Comparison of ENCODE assay signal across 13 cellular contexts in the genomic region with DNA sequence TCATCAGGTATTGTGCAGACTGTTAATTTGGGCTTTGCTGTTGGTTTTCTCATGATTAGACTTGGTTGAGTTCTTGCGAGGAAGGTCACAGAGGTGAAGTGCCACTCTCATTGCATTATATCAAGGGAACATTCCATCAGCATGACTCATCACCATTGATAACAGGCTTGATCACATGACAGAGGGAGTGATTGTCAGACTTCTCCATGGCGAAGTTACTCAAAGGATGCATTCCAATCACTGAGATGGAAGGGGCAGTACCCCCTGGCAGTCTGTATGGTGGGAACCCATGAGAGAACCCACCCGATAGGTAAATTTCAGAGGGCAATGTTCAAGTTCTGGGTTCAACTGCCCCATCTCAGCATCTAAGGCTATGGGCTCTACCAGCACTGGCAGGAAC. TPM values are rescaled to one million over a fixed set of nuclear protein-coding genes. Genes with fewer than 3 reads are reported as not detected.
DNase-seq lines count a peak whose midpoint lies in the region; TF ChIP-seq lines count a peak whose summit lies in the region.
"Had no signal": no experiment of that assay in that cellular context is flagged by ENCODE, and none has a peak within 500 bp of the region (broad histone marks: within the 10 kb centered on the region; RNA-seq: fewer than 3 reads in every experiment).

No MANE protein-coding gene starts in this region.

- H3K27me3 ChIP-seq in H7 (ENCODE audit: control insufficient read depth, insufficient read depth, low read length), result no peaks in the 10 kb centered on the region

- no peaks in the 10 kb centered on the region for H3K36me3 ChIP-seq in H7 (replicated peaks; ENCODE audit: control insufficient read depth, insufficient read depth, low read length)

- TF ChIP-seq POLR2A in erythroblast (IDR thresholded peaks at IDR 0.05; ENCODE audit: low read length), result no peak

- peak; percentile 58 for DNase-seq in H7
- DNase-seq in OCI-M1 (lab: John Stamatoyannopoulos, UW), result peak; percentile 86
- peak; percentile 24 to 55 for DNase-seq in erythroblast (lab: John Stamatoyannopoulos, UW)
- peak; percentile 73 for DNase-seq in pulmonary artery endothelial cell (ENCODE audit: low read depth, low spot score)
- DNase-seq in T1000 (lab: John Stamatoyannopoulos, UW), result no peak
- no peak for DNase-seq in cortex of kidney (lab: John Stamatoyannopoulos, UW)
- no peak for DNase-seq in GM19240 (ENCODE audit: insufficient read length, low spot score)
- DNase-seq: activated CD4-positive, alpha-beta T cell treated with anti-CD3 and anti-CD28 coated beads, Interleukin-2, amount 10 ng/mL, durations not matched to agents 24 days and 14 days; activated naive CD4-positive, alpha-beta T cell; DMS153; glutamatergic neuron; NCI-H2107; SIG-M5 had no signal

- no peak overlapping the region for H3K4me3 ChIP-seq in H7 (ENCODE audit: insufficient read depth, low read depth, low read length)

RNA-seq across cellular contexts. Expression of a gene that starts 19.4 kb away (rescaled TPM):
- total RNA-seq in H7 (2014; rRNA removed; shearing (Covaris generic)), result 0.11 and 0.35 TPM in 2 replicates
- 2.3 and 6.3 TPM in 2 replicates for total RNA-seq in pulmonary artery endothelial cell
- total RNA-seq: activated CD4-positive, alpha-beta T cell treated with anti-CD3 and anti-CD28 coated beads, Interleukin-2, amount 10 ng/mL, durations not matched to agents 24 days and 14 days had no signal

RNA-seq across cellular contexts. Expression of a gene that starts 56.6 kb away (rescaled TPM):
- total RNA-seq in H7 (2014; rRNA removed; shearing (Covaris generic)), result 4.6 and 5.9 TPM in 2 replicates
- total RNA-seq in pulmonary artery endothelial cell, result 14.9 and 20.2 TPM in 2 replicates

Comparison
In these comparisons a context has a peak if more than half of its experiments do, and no peak if none do; other contexts are left out.
1. DNase-seq: peak in H7 (single experiment), OCI-M1 (single experiment), erythroblast (2 of 2) and pulmonary artery endothelial cell (single experiment); none in T1000 (single experiment), cortex of kidney (single experiment) and GM19240 (single experiment).